ENCODE assay signal across 19 cellular contexts in the genomic region with DNA sequence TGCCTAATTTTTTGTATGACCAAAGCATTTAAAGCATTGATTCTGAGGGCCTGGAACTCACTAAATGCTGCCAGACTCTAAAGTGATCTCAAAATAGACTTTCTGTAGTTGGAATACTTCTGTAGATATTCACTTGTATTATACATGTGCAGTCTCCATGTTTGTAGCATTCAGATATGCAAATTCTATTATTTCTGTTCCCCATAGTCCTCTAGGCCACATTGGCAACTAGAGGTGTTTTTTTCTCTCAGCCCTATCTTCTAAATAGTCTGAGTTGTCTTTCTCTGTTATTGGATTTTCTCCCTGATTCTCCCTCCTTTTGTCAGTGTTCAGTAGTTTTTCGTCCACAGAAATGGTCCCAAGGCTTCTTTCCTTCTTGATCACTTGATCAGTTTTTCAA. TPM values are rescaled to one million over a fixed set of nuclear protein-coding genes. Genes with fewer than 3 reads are reported as not detected.
DNase-seq lines count a peak whose midpoint lies in the region; ATAC-seq and TF ChIP-seq lines count a peak whose summit lies in the region.
"Had no signal": no experiment of that assay in that cellular context is flagged by ENCODE, and none has a peak within 500 bp of the region (broad histone marks: within the 10 kb centered on the region; RNA-seq: fewer than 3 reads in every experiment).

No MANE protein-coding gene starts in this region.

- H3K27ac ChIP-seq in BLaER1 treated with 17β-estradiol and CSF1 and Interleukin-3, amounts not matched to agents 10 nM and 100 nM: peak overlapping the region in 7 of 11 experiments; percentile 52 to 67 (median 64); a peak in 7 of 22 replicates
- H3K27ac ChIP-seq in naive thymus-derived CD4-positive, alpha-beta T cell (ENCODE audit: low read depth, low read length): no peak overlapping the region

- H4K20me1 ChIP-seq in BLaER1 treated with 17β-estradiol and CSF1 and Interleukin-3, amounts not matched to agents 10 nM and 100 nM: peaks cover 0 to 99% (median 16%) of the 10 kb centered on the region in 11 experiments; a peak in 10 of 22 replicates

- H3K9ac ChIP-seq in BLaER1 treated with 17β-estradiol and CSF1 and Interleukin-3, amounts not matched to agents 10 nM and 100 nM: no peak overlapping the region

- in situ Hi-C loops in GM13977 (cut with MboI; ENCODE audit: low pct_unique_long_range_greater_than_20kb, low sequenced_read_pairs, unreplicated experiment): no loop called here

- no peaks in the 10 kb centered on the region for H3K9me3 Mint-ChIP-seq in activated naive CD4-positive, alpha-beta T cell treated with anti-CD3 and anti-CD28 coated beads, Interleukin-2, amount 50 U/mL, for 24 hours
- peaks cover 3% of the 10 kb centered on the region for H3K9me3 Mint-ChIP-seq in activated B cell treated with CpG ODN at 0.5 μM for 24 hours
- peaks cover 0 to 16% (median 0%) of the 10 kb centered on the region in 11 donors for H3K9me3 Mint-ChIP-seq in naive thymus-derived CD4-positive, alpha-beta T cell

- H3K9me3 ChIP-seq in BLaER1 treated with 17β-estradiol and CSF1 and Interleukin-3, amounts not matched to agents 10 nM and 100 nM (replicated peaks in 1 of 11): peaks cover 10 to 43% (median 35%) of the 10 kb centered on the region in 11 experiments; a peak in 20 of 22 replicates
- H3K9me3 ChIP-seq in naive thymus-derived CD4-positive, alpha-beta T cell (ENCODE audit: control insufficient read depth in 2 of 3, low read length in 3 of 3): no peaks in the 10 kb centered on the region
- H3K9me3 ChIP-seq in BE2C: no peaks in the 10 kb centered on the region

- H3K4me1 Mint-ChIP-seq in activated naive CD4-positive, alpha-beta T cell treated with anti-CD3 and anti-CD28 coated beads, Interleukin-2, amount 50 U/mL, for 24 hours: peaks cover 86% of the 10 kb centered on the region
- H3K4me1 Mint-ChIP-seq in activated B cell treated with CpG ODN at 0.5 μM for 24 hours: peaks cover 80% of the 10 kb centered on the region
- H3K4me1 Mint-ChIP-seq in naive thymus-derived CD4-positive, alpha-beta T cell: peaks cover 32 to 95% (median 78%) of the 10 kb centered on the region in 7 donors

- TF ChIP-seq CTCF in activated B cell treated with CpG ODN at 0.5 μM for 24 hours (IDR thresholded peaks at IDR 0.05) (no peak), GM13977 (IDR thresholded peaks at IDR 0.05; ENCODE audit: extremely low read depth, insufficient read depth, missing control alignments) (no peak), BE2C (IDR thresholded peaks at IDR 0.05; ENCODE audit: low read depth, low read length) (no peak)

- H3K36me3 ChIP-seq in BLaER1 treated with 17β-estradiol and CSF1 and Interleukin-3, amounts not matched to agents 10 nM and 100 nM: peaks cover 18 to 61% (median 30%) of the 10 kb centered on the region in 11 experiments; a peak in 19 of 22 replicates
- H3K36me3 ChIP-seq in naive thymus-derived CD4-positive, alpha-beta T cell (ENCODE audit: control insufficient read depth in 2 of 3, insufficient read depth in 3 of 3, low read length in 3 of 3): peaks cover 0 to 4% (median 0%) of the 10 kb centered on the region in 3 experiments
- H3K36me3 ChIP-seq in BE2C: no peaks in the 10 kb centered on the region

- no peaks in the 10 kb centered on the region for H3K27me3 Mint-ChIP-seq in activated naive CD4-positive, alpha-beta T cell treated with anti-CD3 and anti-CD28 coated beads, Interleukin-2, amount 50 U/mL, for 24 hours
- no peaks in the 10 kb centered on the region for H3K27me3 Mint-ChIP-seq in activated B cell treated with CpG ODN at 0.5 μM for 24 hours
- H3K27me3 Mint-ChIP-seq in naive thymus-derived CD4-positive, alpha-beta T cell: no peaks in the 10 kb centered on the region

- no peak for DNase-seq in activated naive CD4-positive, alpha-beta T cell treated with anti-CD3 and anti-CD28 coated beads, Interleukin-2, amount 50 U/mL, for 16 hours
- DNase-seq in activated B cell treated with CpG ODN at 0.5 μM for 24 hours (no peak), GM13977 (ENCODE audit: low spot score) (no peak), BE2C (no peak), D341Med (ENCODE audit: low spot score) (no peak)
- no peak for DNase-seq in naive thymus-derived CD4-positive, alpha-beta T cell
- DNase-seq: DMS 273 treated with DMSO at 0.1 percent for 48 hours, DND-41, H7, HFFc6, NCI-H1417, NCI-H187 treated with DMSO at 0.1 percent for 48 hours, NCI-H226, NCI-H524, NCI-H82, OCI-M1, SIG-M5 had no signal

- POLR2A ChIA-PET in activated B cell treated with CpG ODN at 0.5 μM for 24 hours (lab: Charles Lee): no interaction called here
- POLR2A ChIA-PET in naive thymus-derived CD4-positive, alpha-beta T cell (lab: Charles Lee): no interaction called here

- intact Hi-C loops in activated B cell treated with CpG ODN at 0.5 μM for 24 hours (cut with micrococcal nuclease): no loop called here
- intact Hi-C loops in naive thymus-derived CD4-positive, alpha-beta T cell (cut with micrococcal nuclease): no loop called here

- CTCF ChIA-PET in activated B cell treated with CpG ODN at 0.5 μM for 24 hours (lab: Charles Lee): no interaction called here
- CTCF ChIA-PET in naive thymus-derived CD4-positive, alpha-beta T cell (lab: Charles Lee): no interaction called here

- no peaks in the 10 kb centered on the region for H3K27me3 ChIP-seq in BLaER1 treated with 17β-estradiol and CSF1 and Interleukin-3, amounts not matched to agents 10 nM and 100 nM
- no peaks in the 10 kb centered on the region for H3K27me3 ChIP-seq in naive thymus-derived CD4-positive, alpha-beta T cell (ENCODE audit: control insufficient read depth in 2 of 2, insufficient read depth in 2 of 2, low read length in 2 of 2)
- no peaks in the 10 kb centered on the region for H3K27me3 ChIP-seq in BE2C

- peaks cover 10 to 43% (median 15%) of the 10 kb centered on the region in 10 experiments for H3K4me1 ChIP-seq in BLaER1 treated with 17β-estradiol and CSF1 and Interleukin-3, amounts not matched to agents 10 nM and 100 nM
- peaks cover 23 to 28% of the 10 kb centered on the region in 2 donors for H3K4me1 ChIP-seq in naive thymus-derived CD4-positive, alpha-beta T cell (ENCODE audit: control insufficient read depth in 2 of 2, insufficient read depth in 2 of 2, low read length in 2 of 2)
- no peaks in the 10 kb centered on the region for H3K4me1 ChIP-seq in BE2C

- peak overlapping the region in 5 of 11 experiments; percentile 71 to 89 (median 85); a peak in 8 of 22 replicates for H3K4me2 ChIP-seq in BLaER1 treated with 17β-estradiol and CSF1 and Interleukin-3, amounts not matched to agents 10 nM and 100 nM

- no peak for ATAC-seq in activated B cell treated with CpG ODN at 0.5 μM for 24 hours (ENCODE audit: low read depth)
- no peak for ATAC-seq in naive thymus-derived CD4-positive, alpha-beta T cell

- H3K4me3 ChIP-seq in BLaER1 treated with 17β-estradiol and CSF1 and Interleukin-3, amounts not matched to agents 10 nM and 100 nM: no peak overlapping the region
- no peak overlapping the region for H3K4me3 ChIP-seq in naive thymus-derived CD4-positive, alpha-beta T cell (ENCODE audit: low read length)
- H3K4me3 ChIP-seq in BE2C (ENCODE audit: low read depth, low read length): no peak overlapping the region

- peak overlapping the region; percentile 25 for H3K27ac Mint-ChIP-seq in activated naive CD4-positive, alpha-beta T cell treated with anti-CD3 and anti-CD28 coated beads, Interleukin-2, amount 50 U/mL, for 24 hours
- peak overlapping the region; percentile 70 for H3K27ac Mint-ChIP-seq in activated B cell treated with CpG ODN at 0.5 μM for 24 hours
- peak overlapping the region in 7 of 9 donors; percentile 10 to 74 (median 28) for H3K27ac Mint-ChIP-seq in naive thymus-derived CD4-positive, alpha-beta T cell
- H3K27ac Mint-ChIP-seq: HFFc6 had no signal

- H3K36me3 Mint-ChIP-seq in activated naive CD4-positive, alpha-beta T cell treated with anti-CD3 and anti-CD28 coated beads, Interleukin-2, amount 50 U/mL, for 24 hours: peaks cover 22% of the 10 kb centered on the region
- H3K36me3 Mint-ChIP-seq in activated B cell treated with CpG ODN at 0.5 μM for 24 hours (ENCODE audit: low read depth): peaks cover 45% of the 10 kb centered on the region
- H3K36me3 Mint-ChIP-seq in naive thymus-derived CD4-positive, alpha-beta T cell: peaks cover 3 to 46% (median 18%) of the 10 kb centered on the region in 5 donors

- no peak overlapping the region for H3K4me3 Mint-ChIP-seq in activated naive CD4-positive, alpha-beta T cell treated with anti-CD3 and anti-CD28 coated beads, Interleukin-2, amount 50 U/mL, for 24 hours
- peak overlapping the region; percentile 38 for H3K4me3 Mint-ChIP-seq in activated B cell treated with CpG ODN at 0.5 μM for 24 hours
- H3K4me3 Mint-ChIP-seq in naive thymus-derived CD4-positive, alpha-beta T cell: peak overlapping the region in 3 of 10 donors; percentile 1 to 38 (median 4)
- H3K4me3 Mint-ChIP-seq: HFFc6 had no signal

RNA-seq across cellular contexts. Expression of gene ANKRD12, which starts 38.5 kb away (rescaled TPM):
- 121 and 125 TPM in 2 replicates for total RNA-seq in activated B cell treated with CpG ODN at 0.5 μM for 24 hours
- 100 to 1,000 TPM in 4 of 5 experiments, 10 to 100 TPM in 1; 98.9 to 274 (median 204) TPM for total RNA-seq in naive thymus-derived CD4-positive, alpha-beta T cell
- polyA plus RNA-seq in naive thymus-derived CD4-positive, alpha-beta T cell: 10 to 100 TPM; 48.7 to 90.0 TPM
- polyA plus RNA-seq in BE2C (2012; ENCODE audit: insufficient read depth, insufficient read length, low read depth): 19.7 TPM
